ENCODE assay signal across 8 cellular contexts in genomic region chr2:29114841-29115609, GRCh38. TPM values are rescaled to one million over a fixed set of nuclear protein-coding genes. Genes with fewer than 3 reads are reported as not detected.
DNase-seq lines count a peak whose midpoint lies in the region; ATAC-seq and TF ChIP-seq lines count a peak whose summit lies in the region.

Gene CLIP4 (plus strand): TSS chr2:29115415. CDS start chr2:29121389, 5,974 bp downstream.

- peak within 1 kb of the TSS; percentile 93 to 96 for H3K27ac Mint-ChIP-seq in natural killer cell

- DNase-seq in Daoy (ENCODE audit: low read depth), result peak; percentile 66
- peak; percentile 84 for DNase-seq in GM23248
- peak; percentile 24 for DNase-seq in NCI-H526 treated with DMSO at 0.1 percent for 48 hours (lab: John Stamatoyannopoulos, UW)
- DNase-seq in activated T-helper 1 cell treated with anti-CD3 and anti-CD28 coated beads, Interleukin-2, amount 50 U/mL, for 16 hours (ENCODE audit: low read depth in 1 of 2, low spot score in 1 of 2), result peak; percentile 31 to 66
- peak; percentile 60 to 73 for DNase-seq in fibroblast of lung (ENCODE audit: low read depth in 2 of 2)
- peak; percentile 81 for DNase-seq in natural killer cell
- peak; percentile 40 to 78 (median 67) for DNase-seq in stimulated activated naive CD4-positive, alpha-beta T cell (lab: John Stamatoyannopoulos, UW)
- DNase-seq in SK-N-DZ (ENCODE audit: low spot score), result no peak

- in situ Hi-C loops in GM23248 (cut with MboI), result no loop called here

- peaks cover 0 to 10% of the 10 kb centered on the region in 2 donors for H3K27me3 Mint-ChIP-seq in natural killer cell (ENCODE audit: low read depth in 2 of 2)

- peak within 1 kb of the TSS; percentile 98 for H3K4me2 ChIP-seq in GM23248 (ENCODE audit: unreplicated experiment)
- peak within 1 kb of the TSS; percentile 98 for H3K4me2 ChIP-seq in fibroblast of lung (ENCODE audit: extremely low read depth, insufficient read depth, low read length)

- peak within 1 kb of the TSS; percentile 97 for H3K4me3 ChIP-seq in GM23248
- H3K4me3 ChIP-seq in fibroblast of lung (replicated peaks in 1 of 4; ENCODE audit: control extremely low read depth in 1 of 4, insufficient read depth in 1 of 4, low read depth in 3 of 4, low read length in 4 of 4), result peak within 1 kb of the TSS; percentile 84 to 93 (median 88)

- H3K27ac ChIP-seq in GM23248, result peak within 1 kb of the TSS; percentile 88
- H3K27ac ChIP-seq in fibroblast of lung (ENCODE audit: insufficient read depth, low read length), result peak within 1 kb of the TSS; percentile 94

- H3K36me3 Mint-ChIP-seq in natural killer cell, result no peaks in the 10 kb centered on the region

- H3K9me2 ChIP-seq in GM23248 (ENCODE audit: insufficient read depth), result no peaks in the 10 kb centered on the region

- H3K4me1 ChIP-seq in GM23248 (ENCODE audit: insufficient read depth) (peaks cover 53% of the 10 kb centered on the region), fibroblast of lung (ENCODE audit: control insufficient read depth, extremely low read depth, insufficient read depth, low read length) (peaks cover 27% of the 10 kb centered on the region)

- H3K4me3 Mint-ChIP-seq in natural killer cell, result peak within 1 kb of the TSS; percentile 97

- intact Hi-C loops in natural killer cell (cut with micrococcal nuclease), result loop anchor here (5.0 to 10.0 kb wide), 3 partner anchors 158 to 363 kb away; partner anchors contain the start of genes PPP1CB and SPDYA

- H4K20me1 ChIP-seq in GM23248 (ENCODE audit: insufficient read depth) (no peaks in the 10 kb centered on the region), fibroblast of lung (ENCODE audit: control insufficient read depth, extremely low read depth, insufficient read depth, low read length) (no peaks in the 10 kb centered on the region)

- H3K9me3 ChIP-seq in GM23248 (ENCODE audit: low read depth) (no peaks in the 10 kb centered on the region), fibroblast of lung (ENCODE audit: control insufficient read depth, insufficient read depth, low read depth, low read length) (no peaks in the 10 kb centered on the region)

- no peak for TF ChIP-seq CTCF in fibroblast of lung (conservative IDR thresholded peaks at IDR 0.05 in 1 of 2, IDR thresholded peaks at IDR 0.05 in 1 of 2; ENCODE audit: low read depth in 1 of 2, low read length in 2 of 2)
- no peak for TF ChIP-seq CTCF in natural killer cell (IDR thresholded peaks at IDR 0.05)

- H3K9ac ChIP-seq in GM23248, result peak within 1 kb of the TSS; percentile 93
- peak within 1 kb of the TSS; percentile 83 for H3K9ac ChIP-seq in fibroblast of lung (ENCODE audit: insufficient read depth, low read length)

- peaks cover 37% of the 10 kb centered on the region for H3K79me2 ChIP-seq in GM23248 (ENCODE audit: insufficient read depth)
- peaks cover 30% of the 10 kb centered on the region for H3K79me2 ChIP-seq in fibroblast of lung (ENCODE audit: control insufficient read depth, insufficient read depth, low read length)

- 4 to 6% methylated on average over 24 to 41 of the region's 78 CpGs for WGBS in GM23248 (ENCODE audit: low coverage in 1 of 2, low lambda C conversion rate in 2 of 2, missing lambda C conversion rate in 2 of 2), 2 experiments

- H3K4me1 Mint-ChIP-seq in natural killer cell, result peaks cover 41 to 51% of the 10 kb centered on the region in 2 donors

- H3K36me3 ChIP-seq in GM23248 (ENCODE audit: low read depth) (no peaks in the 10 kb centered on the region), fibroblast of lung (ENCODE audit: control insufficient read depth, insufficient read depth, low read length) (no peaks in the 10 kb centered on the region)

- no peaks in the 10 kb centered on the region for H3K27me3 ChIP-seq in GM23248 (replicated peaks; ENCODE audit: insufficient read depth)
- no peaks in the 10 kb centered on the region for H3K27me3 ChIP-seq in fibroblast of lung (ENCODE audit: control insufficient read depth, insufficient read depth, low read length)

- peaks cover 44% of the 10 kb centered on the region for H3F3A ChIP-seq in GM23248 (ENCODE audit: insufficient read depth)

- H2AFZ ChIP-seq in GM23248, result peak within 1 kb of the TSS; percentile 90
- H2AFZ ChIP-seq in fibroblast of lung (ENCODE audit: low read length), result peak within 1 kb of the TSS; percentile 90

- ATAC-seq in natural killer cell, result peak; percentile 85 to 89 (median 85)

- no peaks in the 10 kb centered on the region for H3K9me3 Mint-ChIP-seq in natural killer cell

RNA-seq across cellular contexts. Expression of gene CLIP4, which starts in this region (rescaled TPM):
- 16.1 and 17.7 TPM in 2 replicates for total RNA-seq in Daoy (2014; rRNA removed; shearing (Covaris generic))
- 51.2 and 55.2 TPM in 2 replicates for total RNA-seq in GM23248 (2014; rRNA removed; shearing (Covaris generic))
- 33.3 and 35.3 TPM in 2 replicates for polyA plus RNA-seq in GM23248 (2016; fragmentation: Nextera tagmentation; extraction: Ambion mirVana)
- 123 and 127 TPM in 2 replicates for total RNA-seq in fibroblast of lung
- polyA plus RNA-seq in fibroblast of lung, result 39.9 and 40.3 TPM in 2 replicates
- polyA plus RNA-seq in fibroblast of lung (2012), result 23.5 and 27.5 TPM in 2 replicates
- polyA minus RNA-seq in fibroblast of lung (ENCODE audit: low replicate concordance), result 14.3 and 25.0 TPM in 2 replicates
- total RNA-seq in natural killer cell, result 10 to 100 TPM; 56.8 to 88.0 (median 72.6) TPM
- polyA plus RNA-seq in SK-N-DZ (2014; cell fraction: cytosol; rRNA removed), result 5.6 and 6.4 TPM in 2 replicates
- 14.9 and 24.1 TPM in 2 replicates for polyA plus RNA-seq in SK-N-DZ (2014; cell fraction: nucleus; rRNA removed)
